ENCODE assay signal across 1 cellular context in the genomic region with DNA sequence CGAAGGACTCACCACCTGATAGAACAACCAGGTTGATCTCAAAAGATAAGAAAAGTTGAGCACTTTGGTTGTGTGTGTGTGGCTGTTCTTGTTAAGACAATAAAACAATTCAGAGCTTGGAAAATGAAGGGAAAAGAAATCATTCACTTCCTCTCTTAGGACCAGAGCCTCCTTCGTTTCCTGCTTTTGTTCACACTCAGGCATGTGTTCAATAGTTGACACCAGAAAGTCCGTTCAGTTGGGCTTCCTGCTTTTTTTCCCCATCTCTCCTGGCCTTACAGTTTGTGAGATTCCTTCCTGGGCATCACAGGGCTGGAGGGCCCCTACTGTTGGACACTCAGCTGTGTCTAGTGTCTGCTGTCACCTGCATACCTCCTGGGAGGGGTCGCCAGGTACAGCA.
TF ChIP-seq lines count a peak whose summit lies in the region.

No MANE protein-coding gene starts in this region.

TF ChIP-seq in endothelial cell of umbilical vein, 7 proteins besides CTCF, POLR2A, EP300 and RAD21:
- TF ChIP-seq EZH2 (IDR thresholded peaks at IDR 0.05; ENCODE audit: borderline replicate concordance, low read depth, low read length, severe bottlenecking) = no peak
- TF ChIP-seq JUN (IDR thresholded peaks at IDR 0.05; ENCODE audit: borderline replicate concordance, insufficient read depth, insufficient read length, low read depth) = peak; percentile 20
- peak; percentile 78 for TF ChIP-seq GATA2 (IDR thresholded peaks at IDR 0.05; ENCODE audit: insufficient read depth, insufficient read length, low read depth, low read length)
- TF ChIP-seq FOS (IDR thresholded peaks at IDR 0.05; ENCODE audit: borderline replicate concordance, insufficient read depth, low read length) = no peak
